ENCODE assay signal across 11 cellular contexts in genomic region chr2:107712857-107713256, GRCh38.
DNase-seq lines count a peak whose midpoint lies in the region; ATAC-seq, FAIRE-seq and TF ChIP-seq lines count a peak whose summit lies in the region.
"Had no signal": no experiment of that assay in that cellular context is flagged by ENCODE, and none has a peak within 500 bp of the region (broad histone marks: within the 10 kb centered on the region; RNA-seq: fewer than 3 reads in every experiment).

No MANE protein-coding gene starts in this region.

- intact Hi-C loops in dendritic cell treated with granulocyte-macrophage colony-stimulating factor and Interleukin-4, amounts not matched to agents 40 ng/mL and 50 ng/mL, for 4 days (cut with micrococcal nuclease) = no loop called here

- FAIRE-seq in D721Med (lab: Jason Lieb, UNC) = no peak

- H3K4me1 ChIP-seq in upper lobe of left lung = no peaks in the 10 kb centered on the region

- no peak overlapping the region for H3K27ac ChIP-seq in upper lobe of left lung
- H3K27ac ChIP-seq: KMS-11 had no signal

- ATAC-seq in activated naive CD4-positive, alpha-beta T cell treated with anti-CD3 and anti-CD28 coated beads, Interleukin-2, amount 50 U/mL, for 72 hours = peak in 1 of 2 donors; percentile 24
- ATAC-seq in HG03565 (IDR thresholded peaks at IDR 0.05; ENCODE audit: unreplicated experiment) (peak; percentile 70), upper lobe of left lung (ENCODE audit: low FRiP score in 2 of 2) (no peak)

- no peaks in the 10 kb centered on the region for H3K9me3 ChIP-seq in upper lobe of left lung

- H3K27me3 ChIP-seq in upper lobe of left lung = no peaks in the 10 kb centered on the region

- no peaks in the 10 kb centered on the region for H3K27me3 Mint-ChIP-seq in dendritic cell treated with granulocyte-macrophage colony-stimulating factor and Interleukin-4, amounts not matched to agents 40 ng/mL and 50 ng/mL, for 4 days

- no peak for TF ChIP-seq EP300 in upper lobe of left lung (IDR thresholded peaks at IDR 0.05)

- WGBS in upper lobe of left lung, 2 donors = 34 to 40% methylated on average over 6 of the region's 6 CpGs

- DNase-seq in activated naive CD4-positive, alpha-beta T cell treated with anti-CD3 and anti-CD28 coated beads, Interleukin-2, amount 50 U/mL, for 72 hours (ENCODE audit: low spot score in 2 of 2) = no peak
- DNase-seq in activated naive CD4-positive, alpha-beta T cell treated with Interleukin-2 at 50 U/mL for 16 hours = no peak
- DNase-seq in upper lobe of left lung = no peak
- no peak for DNase-seq in foreskin fibroblast
- no peak for DNase-seq in NCI-H1048 (lab: John Stamatoyannopoulos, UW)
- no peak for DNase-seq in D721Med (ENCODE audit: insufficient read length, low spot score)
- DNase-seq: activated gamma-delta T cell had no signal

- H3K27ac Mint-ChIP-seq in activated naive CD4-positive, alpha-beta T cell treated with anti-CD3 and anti-CD28 coated beads, Interleukin-2, amount 50 U/mL, for 72 hours = peak overlapping the region; percentile 31 to 59
- H3K27ac Mint-ChIP-seq in dendritic cell treated with granulocyte-macrophage colony-stimulating factor and Interleukin-4, amounts not matched to agents 40 ng/mL and 50 ng/mL, for 4 days = no peak overlapping the region

- H3K4me3 Mint-ChIP-seq in dendritic cell treated with granulocyte-macrophage colony-stimulating factor and Interleukin-4, amounts not matched to agents 40 ng/mL and 50 ng/mL, for 4 days = peak overlapping the region; percentile 64
- H3K4me3 Mint-ChIP-seq: nephron had no signal

- H3K4me3 ChIP-seq in upper lobe of left lung (peak overlapping the region in 3 of 4 donors; percentile 2 to 30 (median 21)), foreskin fibroblast (ENCODE audit: low read depth in 1 of 2, low read length in 2 of 2) (no peak overlapping the region)

- no peak for TF ChIP-seq CTCF in upper lobe of left lung (IDR thresholded peaks at IDR 0.05)
- TF ChIP-seq CTCF in foreskin fibroblast (IDR thresholded peaks at IDR 0.05; ENCODE audit: low read depth, low read length) = no peak
- no peak for TF ChIP-seq CTCF in D721Med (IDR thresholded peaks at IDR 0.05; ENCODE audit: insufficient read depth, missing control alignments)

- peaks cover 6% of the 10 kb centered on the region for H3K4me1 Mint-ChIP-seq in dendritic cell treated with granulocyte-macrophage colony-stimulating factor and Interleukin-4, amounts not matched to agents 40 ng/mL and 50 ng/mL, for 4 days (ENCODE audit: low read depth)

- no peaks in the 10 kb centered on the region for H3K36me3 ChIP-seq in upper lobe of left lung

- no peaks in the 10 kb centered on the region for H3K36me3 Mint-ChIP-seq in activated naive CD4-positive, alpha-beta T cell treated with anti-CD3 and anti-CD28 coated beads, Interleukin-2, amount 50 U/mL, for 72 hours
- no peaks in the 10 kb centered on the region for H3K36me3 Mint-ChIP-seq in dendritic cell treated with granulocyte-macrophage colony-stimulating factor and Interleukin-4, amounts not matched to agents 40 ng/mL and 50 ng/mL, for 4 days (ENCODE audit: low read depth)

- peaks cover 0 to 5% of the 10 kb centered on the region in 2 donors for H3K9me3 Mint-ChIP-seq in activated naive CD4-positive, alpha-beta T cell treated with anti-CD3 and anti-CD28 coated beads, Interleukin-2, amount 50 U/mL, for 72 hours
- H3K9me3 Mint-ChIP-seq in dendritic cell treated with granulocyte-macrophage colony-stimulating factor and Interleukin-4, amounts not matched to agents 40 ng/mL and 50 ng/mL, for 4 days = no peaks in the 10 kb centered on the region

- no peak for TF ChIP-seq POLR2A in upper lobe of left lung (IDR thresholded peaks at IDR 0.05)

Comparison
In these comparisons a context has a peak if more than half of its experiments do, and no peak if none do; other contexts are left out.
1. H3K4me3 ChIP-seq: peak in upper lobe of left lung (3 of 4); none in foreskin fibroblast (0 of 2).